In the genomic region with DNA sequence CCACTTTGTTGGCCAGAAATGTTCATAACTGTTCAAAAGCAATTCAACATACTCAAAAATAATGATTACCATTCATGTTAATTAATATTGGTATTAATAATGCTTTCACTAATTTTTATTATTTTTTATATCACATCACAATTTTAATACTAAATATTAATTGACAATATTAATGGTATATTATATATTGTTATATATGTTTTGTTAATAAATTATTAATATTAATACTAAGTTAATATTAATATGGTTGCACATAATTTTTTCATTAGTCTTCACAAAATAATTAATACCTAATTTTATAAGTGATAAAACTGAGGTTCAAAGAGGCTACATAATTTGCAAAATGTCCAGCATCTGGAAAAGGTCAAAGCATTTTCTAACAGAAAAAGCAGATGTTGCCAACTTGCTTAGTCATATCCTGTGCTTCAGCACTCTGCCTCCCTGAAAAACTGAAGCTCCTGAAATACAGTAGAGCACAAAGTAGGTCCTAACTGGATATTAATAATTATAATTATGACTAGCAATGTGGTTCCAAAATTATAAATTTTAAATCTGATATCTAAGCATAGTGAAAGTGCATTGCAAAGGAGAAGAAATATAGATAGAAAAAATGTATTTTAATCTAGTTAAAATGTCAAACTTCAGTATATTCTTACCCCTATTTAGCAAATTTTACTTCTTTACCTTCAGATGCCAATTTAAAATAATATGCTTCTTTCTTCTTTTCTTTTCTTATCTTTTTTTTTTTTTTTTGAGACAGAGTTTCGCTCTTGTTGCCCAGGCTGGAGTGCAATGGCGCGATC, we compare ENCODE assay signal across 1 cellular context.
A peak's percentile ranks its signal among the peaks of the same experiment; 100 is the strongest.
TF ChIP-seq lines count a peak whose summit lies in the region.

No MANE protein-coding gene starts in this region.

TF ChIP-seq in K562, 482 proteins besides CTCF, POLR2A, EP300 and RAD21 (continued from another document and continues in another):
- TF ChIP-seq MGA (IDR thresholded peaks at IDR 0.05) = peak; percentile 57
- TF ChIP-seq ZNF316 (IDR thresholded peaks at IDR 0.05) = peak; percentile 87
- TF ChIP-seq CBX8 (IDR thresholded peaks at IDR 0.05; ENCODE audit: borderline replicate concordance, extremely low read depth, low read depth, low read length, poor library complexity, severe bottlenecking) = no peak
- peak in 1 of 2 experiments; percentile 83; a peak in 1 of 4 replicates for TF ChIP-seq MCM7 (IDR thresholded peaks at IDR 0.05)
- TF ChIP-seq SMARCE1 (IDR thresholded peaks at IDR 0.05) = peak; percentile 63; the same call in 1 of the 2 replicates
- TF ChIP-seq AFF1 (IDR thresholded peaks at IDR 0.05; ENCODE audit: low read depth in 1 of 2, partially characterized antibody in 2 of 2) = peak in 1 of 2 experiments; percentile 13
- TF ChIP-seq E2F3 (CRISPR knock-in tag; IDR thresholded peaks at IDR 0.05) = no peak
- TF ChIP-seq JUND (IDR thresholded peaks at IDR 0.05; ENCODE audit: borderline replicate concordance, low read depth, low read length) = peak; percentile 87
- TF ChIP-seq JUND (tag; IDR thresholded peaks at IDR 0.05; ENCODE audit: borderline replicate concordance, low read depth, low read length) = peak; percentile 55; the same call in 1 of the 3 replicates
- TF ChIP-seq ZNF41 (CRISPR knock-in tag; conservative IDR thresholded peaks at IDR 0.05) = 0 out of 2 replicates have a peak, but pooled peaks have one; percentile 20
- peak in 1 of 2 experiments; percentile 6 for TF ChIP-seq E2F6 (IDR thresholded peaks at IDR 0.05; ENCODE audit: borderline replicate concordance in 1 of 2, extremely low read depth in 1 of 2, insufficient read depth in 1 of 2, insufficient read length in 1 of 2, low read depth in 1 of 2, low read length in 1 of 2, poor library complexity in 1 of 2, severe bottlenecking in 1 of 2)
- peak; percentile 61 for TF ChIP-seq ZNF512 (tag; IDR thresholded peaks at IDR 0.05)
- peak; percentile 68 for TF ChIP-seq SMARCA4 (IDR thresholded peaks at IDR 0.05)
- peak; percentile 96 for TF ChIP-seq NFE2 (IDR thresholded peaks at IDR 0.05; ENCODE audit: low read depth)
- no peak for TF ChIP-seq ETV5 (CRISPR knock-in tag; IDR thresholded peaks at IDR 0.05; ENCODE audit: low read depth)
- no peak for TF ChIP-seq MAZ (CRISPR knock-in tag; conservative IDR thresholded peaks at IDR 0.05 in 1 of 2, IDR thresholded peaks at IDR 0.05 in 1 of 2)
- TF ChIP-seq SRSF7 (optimal IDR thresholded peaks at IDR 0.05; ENCODE audit: low read depth, low read length) = no peak
- peak; percentile 68 for TF ChIP-seq FOSL1 (tag; conservative IDR thresholded peaks at IDR 0.05)
- peak; percentile 78 for TF ChIP-seq MAFK (IDR thresholded peaks at IDR 0.05; ENCODE audit: low read length)
- no peak for TF ChIP-seq NR2C2 (CRISPR knock-in tag; IDR thresholded peaks at IDR 0.05)
- peak; percentile 41; the same call in 1 of the 2 replicates for TF ChIP-seq NR2C2 (tag; IDR thresholded peaks at IDR 0.05)
- peak; percentile 49 for TF ChIP-seq POLR2H (tag; IDR thresholded peaks at IDR 0.05; ENCODE audit: low read depth)
- peak in 1 of 2 experiments; percentile 44; a peak in 1 of 4 replicates for TF ChIP-seq RCOR1 (IDR thresholded peaks at IDR 0.05; ENCODE audit: borderline replicate concordance in 1 of 2, low read depth in 2 of 2, low read length in 2 of 2)
- TF ChIP-seq ARID2 (IDR thresholded peaks at IDR 0.05) = peak; percentile 9; the same call in 1 of the 2 replicates
- TF ChIP-seq ETV1 (tag; conservative IDR thresholded peaks at IDR 0.05; ENCODE audit: low read depth) = peak; percentile 81
- TF ChIP-seq, protein P1, sequence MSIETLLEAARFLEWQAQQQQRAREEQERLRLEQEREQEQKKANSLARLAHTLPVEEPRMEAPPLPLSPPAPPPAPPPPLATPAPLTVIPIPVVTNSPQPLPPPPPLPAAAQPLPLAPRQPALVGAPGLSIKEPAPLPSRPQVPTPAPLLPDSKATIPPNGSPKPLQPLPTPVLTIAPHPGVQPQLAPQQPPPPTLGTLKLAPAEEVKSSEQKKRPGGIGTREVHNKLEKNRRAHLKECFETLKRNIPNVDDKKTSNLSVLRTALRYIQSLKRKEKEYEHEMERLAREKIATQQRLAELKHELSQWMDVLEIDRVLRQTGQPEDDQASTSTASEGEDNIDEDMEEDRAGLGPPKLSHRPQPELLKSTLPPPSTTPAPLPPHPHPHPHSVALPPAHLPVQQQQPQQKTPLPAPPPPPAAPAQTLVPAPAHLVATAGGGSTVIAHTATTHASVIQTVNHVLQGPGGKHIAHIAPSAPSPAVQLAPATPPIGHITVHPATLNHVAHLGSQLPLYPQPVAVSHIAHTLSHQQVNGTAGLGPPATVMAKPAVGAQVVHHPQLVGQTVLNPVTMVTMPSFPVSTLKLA (conservative IDR thresholded peaks at IDR 0.05) = 0 out of 4 replicates have a peak, but pooled peaks of 1 of the 2 experiments have one; percentile 37
- TF ChIP-seq, protein P2, sequence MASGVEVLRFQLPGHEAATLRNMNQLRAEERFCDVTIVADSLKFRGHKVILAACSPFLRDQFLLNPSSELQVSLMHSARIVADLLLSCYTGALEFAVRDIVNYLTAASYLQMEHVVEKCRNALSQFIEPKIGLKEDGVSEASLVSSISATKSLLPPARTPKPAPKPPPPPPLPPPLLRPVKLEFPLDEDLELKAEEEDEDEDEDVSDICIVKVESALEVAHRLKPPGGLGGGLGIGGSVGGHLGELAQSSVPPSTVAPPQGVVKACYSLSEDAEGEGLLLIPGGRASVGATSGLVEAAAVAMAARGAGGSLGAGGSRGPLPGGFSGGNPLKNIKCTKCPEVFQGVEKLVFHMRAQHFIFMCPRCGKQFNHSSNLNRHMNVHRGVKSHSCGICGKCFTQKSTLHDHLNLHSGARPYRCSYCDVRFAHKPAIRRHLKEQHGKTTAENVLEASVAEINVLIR (CRISPR knock-in tag; IDR thresholded peaks at IDR 0.05) = no peak
- peak; percentile 33; the same call in 1 of the 2 replicates for TF ChIP-seq GABPA (tag; conservative IDR thresholded peaks at IDR 0.05; ENCODE audit: low read depth)
- TF ChIP-seq MEIS2 (IDR thresholded peaks at IDR 0.05; ENCODE audit: partially characterized antibody) = no peak
- TF ChIP-seq HDAC3 (IDR thresholded peaks at IDR 0.05; ENCODE audit: borderline replicate concordance, partially characterized antibody) = peak; percentile 36
- TF ChIP-seq NFIC (IDR thresholded peaks at IDR 0.05) = peak; percentile 49
